In genomic region chr6:89144358-89145041, GRCh38 we compare ENCODE assay signal across 9 cellular contexts. TPM values are rescaled to one million over a fixed set of nuclear protein-coding genes. Genes with fewer than 3 reads are reported as not detected.
DNase-seq lines count a peak whose midpoint lies in the region; ATAC-seq and TF ChIP-seq lines count a peak whose summit lies in the region.
"Had no signal": no experiment of that assay in that cellular context is flagged by ENCODE, and none has a peak within 500 bp of the region (broad histone marks: within the 10 kb centered on the region; RNA-seq: fewer than 3 reads in every experiment).

No MANE protein-coding gene starts in this region.

- no peaks in the 10 kb centered on the region for H3K27me3 Mint-ChIP-seq in T-helper 17 cell

- H3K27ac Mint-ChIP-seq in T-helper 17 cell, result no peak overlapping the region

- TF ChIP-seq CTCF in 22Rv1 (IDR thresholded peaks at IDR 0.05), result no peak
- no peak for TF ChIP-seq CTCF in right atrium auricular region (IDR thresholded peaks at IDR 0.05)

- H3K36me3 Mint-ChIP-seq in T-helper 17 cell (ENCODE audit: low read depth), result peaks cover 7% of the 10 kb centered on the region

- H3K4me3 Mint-ChIP-seq in T-helper 17 cell, result peak overlapping the region; percentile 33

- peaks cover 0 to 11% of the 10 kb centered on the region in 2 donors for H3K4me1 ChIP-seq in right atrium auricular region

- no peak overlapping the region for H3K4me3 ChIP-seq in right atrium auricular region

- ATAC-seq in GM18520 (IDR thresholded peaks at IDR 0.05; ENCODE audit: unreplicated experiment) (peak; percentile 49), HG03039 (IDR thresholded peaks at IDR 0.05; ENCODE audit: unreplicated experiment) (peak; percentile 38), T-helper 17 cell (no peak)

- no peaks in the 10 kb centered on the region for H3K9me3 ChIP-seq in T-helper 17 cell (ENCODE audit: control insufficient read depth, low read length, poor library complexity, severe bottlenecking)
- H3K9me3 ChIP-seq in right atrium auricular region, result no peaks in the 10 kb centered on the region

- H3K36me3 ChIP-seq in right atrium auricular region, result no peaks in the 10 kb centered on the region

- DNase-seq in T-helper 17 cell (no peak), kidney glomerular epithelial cell (lab: John Stamatoyannopoulos, UW) (no peak), NCI-H187 (lab: John Stamatoyannopoulos, UW) (no peak), right atrium auricular region (ENCODE audit: low spot score) (no peak), mesenteric fat pad (ENCODE audit: low spot score) (no peak)
- DNase-seq: NCI-H226 had no signal

- H3K27ac ChIP-seq in 22Rv1 (peak overlapping the region; percentile 70), right atrium auricular region (no peak overlapping the region)

- H3K4me1 Mint-ChIP-seq in T-helper 17 cell, result peaks cover 20% of the 10 kb centered on the region

- no peaks in the 10 kb centered on the region for H3K27me3 ChIP-seq in right atrium auricular region

RNA-seq across cellular contexts. Expression of gene PM20D2, which starts 1.4 kb away (rescaled TPM):
- total RNA-seq in T-helper 17 cell (1 to 10 TPM; 4.2 to 5.5 TPM), right atrium auricular region (10 to 100 TPM; 13.3 to 15.5 TPM), mesenteric fat pad (3.9 TPM)

RNA-seq across cellular contexts. Expression of gene SRSF12, which starts 26.6 kb away (rescaled TPM):
- total RNA-seq in T-helper 17 cell (not detected), right atrium auricular region (under 1 TPM in 1 of 2 donors, not detected in 1; 0.75 TPM), mesenteric fat pad (1.5 TPM)
